In genomic region chr16:67015317-67015731, GRCh38 we compare ENCODE assay signal across 10 cellular contexts. TPM values are rescaled to one million over a fixed set of nuclear protein-coding genes. Genes with fewer than 3 reads are reported as not detected.
DNase-seq lines count a peak whose midpoint lies in the region; ATAC-seq, FAIRE-seq and TF ChIP-seq lines count a peak whose summit lies in the region.
"Had no signal": no experiment of that assay in that cellular context is flagged by ENCODE, and none has a peak within 500 bp of the region (broad histone marks: within the 10 kb centered on the region; RNA-seq: fewer than 3 reads in every experiment).

No MANE protein-coding gene starts in this region.

- H3K4me1 Mint-ChIP-seq in CD8-positive, alpha-beta T cell (ENCODE audit: low read depth), result no peaks in the 10 kb centered on the region

- no peak overlapping the region for H3K27ac Mint-ChIP-seq in CD8-positive, alpha-beta T cell

- H3K9ac ChIP-seq in HCT116 (ENCODE audit: low read length) (no peak overlapping the region), GM12878 (ENCODE audit: control insufficient read depth, insufficient read depth, low read length) (no peak overlapping the region)

- POLR2A ChIA-PET in CD8-positive, alpha-beta T cell (lab: Charles Lee), result no interaction called here
- POLR2A ChIA-PET in HCT116 (lab: Charles Lee), result no interaction called here
- POLR2A ChIA-PET in GM12878 (lab: Charles Lee), result interaction anchor here (0.7 kb wide), 1 partner anchor 51 kb away, joined by 3 read pairs; no protein-coding TSS in a partner anchor

- CTCF ChIA-PET in CD8-positive, alpha-beta T cell (lab: Charles Lee), result interaction anchor here (4.9 kb wide), 1 partner anchor 141 kb away, joined by 78 read pairs; no protein-coding TSS in a partner anchor
- CTCF ChIA-PET in HCT116 (lab: Charles Lee) (interaction anchor here (1.0 to 3.9 kb wide), 2 partner anchors 54 to 138 kb away, joined by 3 to 79 read pairs; partner anchors contain the start of genes B3GNT9 and CES3), GM12878 (lab: Yijun Ruan, JAX) (interaction anchor here (0.7 to 12.3 kb wide), 5 partner anchors 12 to 170 kb away, joined by 3 to 205 read pairs (median 42); partner anchors contain the start of gene CBFB)

- no peaks in the 10 kb centered on the region for H3K79me2 ChIP-seq in HCT116 (ENCODE audit: insufficient read depth, low read length)
- no peaks in the 10 kb centered on the region for H3K79me2 ChIP-seq in GM12878 (ENCODE audit: control insufficient read depth, insufficient read depth, low read length)

- intact Hi-C loops in CD8-positive, alpha-beta T cell (cut with DNase I, micrococcal nuclease), result loop anchor here in 1 of 2 experiments (5.0 kb wide), 1 partner anchor 42 kb away; no protein-coding TSS in a partner anchor
- intact Hi-C loops in HCT116 (cut with micrococcal nuclease), result loop anchor here (1.0 to 2.0 kb wide), 4 partner anchors 38 to 158 kb away; no protein-coding TSS in a partner anchor
- intact Hi-C loops in GM12878 (cut with micrococcal nuclease; ENCODE audit: unreplicated experiment), result loop anchor here (10.0 kb wide), 1 partner anchor 61 kb away; no protein-coding TSS in a partner anchor

- DNase-seq in CD8-positive, alpha-beta T cell, result no peak
- DNase-seq in HCT116 (ENCODE audit: low read depth, low spot score), result peak; percentile 32
- no peak for DNase-seq in GM12878 (ENCODE audit: low read depth, low spot score)
- peak; percentile 47 for DNase-seq in mucosa of gallbladder (ENCODE audit: low spot score)
- no peak for DNase-seq in stimulated activated CD4-positive, alpha-beta T cell treated with anti-CD3 and anti-CD28 coated beads, Interleukin-4, amount 100 ng/mL, for 1 hour
- no peak for DNase-seq in activated T-cell treated with anti-CD3 and anti-CD28 coated beads for 4 hours
- DNase-seq: cortex of kidney, Kasumi-1 had no signal

- TF ChIP-seq RAD21 in HCT116 (IDR thresholded peaks at IDR 0.05; ENCODE audit: low read depth), result peak; percentile 89
- no peak for TF ChIP-seq RAD21 in GM12878 (IDR thresholded peaks at IDR 0.05; ENCODE audit: insufficient read depth, low read depth, low read length)

- BruUV-seq in HCT116 (replicated peaks; lab: Mats Ljungman, UMichigan), result no TSS peak
- no TSS peak for BruUV-seq in GM12878 (replicated peaks; lab: Mats Ljungman, UMichigan)

- ATAC-seq in CD8-positive, alpha-beta T cell, result no peak
- ATAC-seq in HCT116 (no peak), GM12878 (no peak), GM18511 (IDR thresholded peaks at IDR 0.05; ENCODE audit: unreplicated experiment) (no peak), GM18907 (IDR thresholded peaks at IDR 0.05; ENCODE audit: unreplicated experiment) (no peak)

- no peak for TF ChIP-seq EP300 in GM12878 (IDR thresholded peaks at IDR 0.05; ENCODE audit: borderline replicate concordance in 1 of 2, control insufficient read depth in 1 of 2, low read depth in 2 of 2, low read length in 2 of 2)

- in situ Hi-C loops in GM12878 (cut with MboI), result loop anchor here (5.0 kb wide), 2 partner anchors 87 to 137 kb away; partner anchors contain the start of gene B3GNT9

- RAD21 ChIA-PET in HCT116 (lab: Charles Lee; ENCODE audit: low non-redundant PET in 1 of 2, low total read pairs in 2 of 2, uncharacterized antibody in 2 of 2, unreplicated experiment in 2 of 2), result no interaction called here
- RAD21 ChIA-PET in GM12878 (lab: Charles Lee; ENCODE audit: unreplicated experiment), result interaction anchor here (0.6 kb wide), 1 partner anchor 78 kb away, joined by 3 read pairs; no protein-coding TSS in a partner anchor

- no peak for TF ChIP-seq CTCF in CD8-positive, alpha-beta T cell (IDR thresholded peaks at IDR 0.05)
- peak; percentile 15 to 83 (median 52); a peak in 3 of 6 replicates for TF ChIP-seq CTCF in HCT116 (IDR thresholded peaks at IDR 0.05 in 2 of 3, conservative IDR thresholded peaks at IDR 0.05 in 1 of 3; ENCODE audit: borderline replicate concordance in 1 of 3, insufficient read depth in 1 of 3, low read depth in 2 of 3, low read length in 2 of 3)
- peak in 2 of 3 experiments; percentile 7 to 24; a peak in 1 of 6 replicates for TF ChIP-seq CTCF in GM12878 (IDR thresholded peaks at IDR 0.05 in 2 of 3, conservative IDR thresholded peaks at IDR 0.05 in 1 of 3; ENCODE audit: control insufficient read depth in 2 of 3, extremely low read depth in 1 of 3, insufficient read depth in 1 of 3, low read depth in 3 of 3, low read length in 3 of 3)

- H3K4me3 Mint-ChIP-seq in CD8-positive, alpha-beta T cell, result peak overlapping the region; percentile 43

- TF ChIP-seq POLR2A in HCT116 (IDR thresholded peaks at IDR 0.05; ENCODE audit: borderline replicate concordance, extremely low read depth, insufficient read depth, insufficient read length), result no peak
- no peak for TF ChIP-seq POLR2A in GM12878 (IDR thresholded peaks at IDR 0.05; ENCODE audit: low read depth, low read length)

- no peaks in the 10 kb centered on the region for H3K27me3 Mint-ChIP-seq in CD8-positive, alpha-beta T cell (ENCODE audit: low read depth)

- SMC1A ChIA-PET in GM12878 (lab: Charles Lee; ENCODE audit: uncharacterized antibody, unreplicated experiment), result interaction anchor here (0.6 to 4.4 kb wide), 5 partner anchors 16 to 142 kb away, joined by 3 to 57 read pairs (median 4); no protein-coding TSS in a partner anchor

- no peaks in the 10 kb centered on the region for H3K36me3 ChIP-seq in CD8-positive, alpha-beta T cell (ENCODE audit: insufficient read depth, low read length)
- no peaks in the 10 kb centered on the region for H3K36me3 ChIP-seq in HCT116 (ENCODE audit: control insufficient read depth in 1 of 2, insufficient read depth in 2 of 2, low read length in 2 of 2)
- H3K36me3 ChIP-seq in GM12878 (ENCODE audit: control insufficient read depth in 2 of 2, insufficient read depth in 2 of 2, low read length in 1 of 2), result no peaks in the 10 kb centered on the region

- H3K27me3 ChIP-seq in CD8-positive, alpha-beta T cell (ENCODE audit: insufficient read depth, low read length), result no peaks in the 10 kb centered on the region
- H3K27me3 ChIP-seq in HCT116 (ENCODE audit: insufficient read depth, low read length) (no peaks in the 10 kb centered on the region), GM12878 (replicated peaks in 1 of 2; ENCODE audit: control insufficient read depth in 2 of 2, insufficient read depth in 2 of 2, low read length in 1 of 2) (peaks cover 0 to 2% of the 10 kb centered on the region in 2 experiments; a peak in 3 of 4 replicates)

- WGBS in GM12878 (ENCODE audit: insufficient coverage, insufficient replicate concordance, low lambda C conversion rate, missing lambda C conversion rate), result 92% methylated on average over 9 of the region's 9 CpGs

- no peaks in the 10 kb centered on the region for H3K36me3 Mint-ChIP-seq in CD8-positive, alpha-beta T cell

- H3K27ac ChIP-seq in CD8-positive, alpha-beta T cell (ENCODE audit: low read depth, low read length), result no peak overlapping the region
- H3K27ac ChIP-seq in HCT116 (ENCODE audit: low read depth, low read length) (no peak overlapping the region; the same call in 1 of the 2 replicates), GM12878 (ENCODE audit: control insufficient read depth, insufficient read depth) (no peak overlapping the region)

- peak overlapping the region; percentile 83 for H3K4me2 ChIP-seq in HCT116 (ENCODE audit: low read length)
- no peak overlapping the region for H3K4me2 ChIP-seq in GM12878 (ENCODE audit: control insufficient read depth, insufficient read depth)

- no peaks in the 10 kb centered on the region for H3K9me2 ChIP-seq in HCT116 (ENCODE audit: insufficient read depth)

- H3K4me1 ChIP-seq in CD8-positive, alpha-beta T cell (ENCODE audit: insufficient read depth, low read length), result peaks cover 15% of the 10 kb centered on the region
- H3K4me1 ChIP-seq in HCT116 (ENCODE audit: control insufficient read depth in 1 of 2, insufficient read depth in 2 of 2, low read length in 2 of 2), result peaks cover 20 to 30% of the 10 kb centered on the region in 2 experiments
- peaks cover 13% of the 10 kb centered on the region; the same call in 1 of the 2 replicates for H3K4me1 ChIP-seq in GM12878 (ENCODE audit: control insufficient read depth, insufficient read depth, low read length)

- H3K9me3 Mint-ChIP-seq in CD8-positive, alpha-beta T cell, result no peaks in the 10 kb centered on the region

- H3K9me3 ChIP-seq in CD8-positive, alpha-beta T cell (ENCODE audit: low read length), result no peaks in the 10 kb centered on the region
- H3K9me3 ChIP-seq in HCT116 (ENCODE audit: control insufficient read depth in 1 of 2, insufficient read depth in 1 of 2, low read depth in 1 of 2, low read length in 2 of 2) (no peaks in the 10 kb centered on the region), GM12878 (replicated peaks; ENCODE audit: control insufficient read depth, insufficient read depth, low read length) (no peaks in the 10 kb centered on the region)

- FAIRE-seq in GM12878 (lab: Jason Lieb, UNC), result no peak

- no peak overlapping the region for H3K4me3 ChIP-seq in CD8-positive, alpha-beta T cell (ENCODE audit: low read depth, low read length)
- no peak overlapping the region for H3K4me3 ChIP-seq in HCT116 (replicated peaks in 1 of 2; ENCODE audit: low read depth in 1 of 2, low read length in 2 of 2)
- no peak overlapping the region for H3K4me3 ChIP-seq in GM12878

- H4K20me1 ChIP-seq in HCT116 (ENCODE audit: insufficient read depth) (no peaks in the 10 kb centered on the region), GM12878 (ENCODE audit: control insufficient read depth, insufficient read depth) (no peaks in the 10 kb centered on the region)

- H2AFZ ChIP-seq in HCT116 (ENCODE audit: low read depth, low read length, poor library complexity, severe bottlenecking) (no peak overlapping the region), GM12878 (ENCODE audit: control insufficient read depth, low read depth, low read length) (no peak overlapping the region)

RNA-seq across cellular contexts. Expression of gene CBFB, which starts 13.6 kb away (rescaled TPM):
- 10 to 100 TPM; 52.3 to 58.6 TPM for total RNA-seq in CD8-positive, alpha-beta T cell
- 101 TPM for total RNA-seq in HCT116 (2021; ENCODE audit: unreplicated experiment)
- 54.6 and 56.3 TPM in 2 replicates for polyA plus RNA-seq in HCT116 (2012)
- total RNA-seq in GM12878 (2013; cell fraction: nucleolus; rRNA removed), result 58.4 and 64.5 TPM in 2 replicates
- 65.0 and 70.8 TPM in 2 replicates for total RNA-seq in GM12878 (2014; rRNA removed)
- total RNA-seq in GM12878 (2014; rRNA removed; fragmentation: Illumina TruSeq; extraction: Trizol), result 61.8 and 76.7 TPM in 2 replicates
- 83.4 and 83.8 TPM in 2 replicates for total RNA-seq in GM12878 (2021)
- polyA plus RNA-seq in GM12878 (2011; ENCODE audit: low read depth), result 14.7 TPM
- polyA plus RNA-seq in GM12878 (2011; rRNA removed), result 81.6 and 92.3 TPM in 2 replicates
- 26.2 and 32.0 TPM in 2 replicates for polyA plus RNA-seq in GM12878 (2011; cell fraction: cytosol; rRNA removed)
- polyA plus RNA-seq in GM12878 (2011; cell fraction: nucleus; rRNA removed), result 21.6 and 37.6 TPM in 2 replicates
- polyA plus RNA-seq in GM12878 (2012), result 30.0 and 34.5 TPM in 2 replicates
- polyA plus RNA-seq in GM12878 (2014; fragmentation: Illumina TruSeq; extraction: Trizol), result 56.1 and 66.4 TPM in 2 replicates
- polyA plus RNA-seq in GM12878 (2014; fragmentation: Nextera tagmentation; extraction: Ambion mirVana), result 10 to 100 TPM; 25.3 to 43.6 TPM
- polyA plus RNA-seq in GM12878 (2014; rRNA removed), result 43.0 and 52.1 TPM in 2 replicates
- 10 to 100 TPM; 31.6 to 75.1 TPM for polyA plus RNA-seq in GM12878 (2016; fragmentation: Nextera tagmentation; extraction: Ambion mirVana)
- polyA minus RNA-seq in GM12878 (2011; rRNA and poly(A)+ RNA removed), result 35.3 and 68.1 TPM in 2 replicates
- polyA minus RNA-seq in GM12878 (2011; cell fraction: cytosol; rRNA and poly(A)+ RNA removed), result 34.1 and 47.1 TPM in 2 replicates
- 13.9 and 25.5 TPM in 2 replicates for polyA minus RNA-seq in GM12878 (2011; cell fraction: nucleus; rRNA and poly(A)+ RNA removed)
- 40.9 TPM for total RNA-seq in mucosa of gallbladder

RNA-seq across cellular contexts. Expression of gene CES4A, which starts 26.9 kb away (rescaled TPM):
- total RNA-seq in CD8-positive, alpha-beta T cell, result 1 to 10 TPM; 5.6 TPM
- not detected for total RNA-seq in HCT116 (2021; ENCODE audit: unreplicated experiment)
- 0.09 and 0.14 TPM in 2 replicates for polyA plus RNA-seq in HCT116 (2012)
- not detected in 2 replicates for total RNA-seq in GM12878 (2013; cell fraction: nucleolus; rRNA removed)
- 2.3 and 3.4 TPM in 2 replicates for total RNA-seq in GM12878 (2014; rRNA removed)
- total RNA-seq in GM12878 (2014; rRNA removed; fragmentation: Illumina TruSeq; extraction: Trizol), result 1.7 and 2.0 TPM in 2 replicates
- 1.8 and 3.3 TPM in 2 replicates for total RNA-seq in GM12878 (2021)
- polyA plus RNA-seq in GM12878 (2011; ENCODE audit: low read depth), result 7.0 TPM
- 0.05 TPM in 1 of 2 replicates, not detected in the other for polyA plus RNA-seq in GM12878 (2011; rRNA removed)
- polyA plus RNA-seq in GM12878 (2011; cell fraction: cytosol; rRNA removed), result not detected in 2 replicates
- polyA plus RNA-seq in GM12878 (2011; cell fraction: nucleus; rRNA removed), result not detected in 2 replicates
- polyA plus RNA-seq in GM12878 (2012), result 6.1 and 7.6 TPM in 2 replicates
- polyA plus RNA-seq in GM12878 (2014; fragmentation: Illumina TruSeq; extraction: Trizol), result 3.2 and 4.2 TPM in 2 replicates
- 1 to 10 TPM; 1.8 to 1.9 TPM for polyA plus RNA-seq in GM12878 (2014; fragmentation: Nextera tagmentation; extraction: Ambion mirVana)
- 4.3 and 5.0 TPM in 2 replicates for polyA plus RNA-seq in GM12878 (2014; rRNA removed)
- polyA plus RNA-seq in GM12878 (2016; fragmentation: Nextera tagmentation; extraction: Ambion mirVana), result 1 to 10 TPM; 1.7 to 2.5 TPM
- polyA minus RNA-seq in GM12878 (2011; rRNA and poly(A)+ RNA removed), result not detected in 2 replicates
- not detected in 2 replicates for polyA minus RNA-seq in GM12878 (2011; cell fraction: cytosol; rRNA and poly(A)+ RNA removed)
- polyA minus RNA-seq in GM12878 (2011; cell fraction: nucleus; rRNA and poly(A)+ RNA removed), result 0.19 TPM in 1 of 2 replicates, not detected in the other
- total RNA-seq in mucosa of gallbladder, result 19.4 TPM

RNA-seq across cellular contexts. Expression of gene CES3, which starts 54.3 kb away (rescaled TPM):
- total RNA-seq in CD8-positive, alpha-beta T cell, result 1 to 10 TPM in 1 of 2 experiments, under 1 TPM in 1; 0.71 to 1.2 TPM
- total RNA-seq in HCT116 (2021; ENCODE audit: unreplicated experiment) (10.8 TPM), GM12878 (2014; rRNA removed) (0.71 and 1.4 TPM in 2 replicates), GM12878 (2014; rRNA removed; fragmentation: Illumina TruSeq; extraction: Trizol) (0.72 and 0.83 TPM in 2 replicates), GM12878 (2021) (1.9 and 3.1 TPM in 2 replicates), mucosa of gallbladder (5.2 TPM)
- polyA plus RNA-seq in HCT116 (2012), result 4.9 and 5.8 TPM in 2 replicates
- 6.9 and 11.2 TPM in 2 replicates for total RNA-seq in GM12878 (2013; cell fraction: nucleolus; rRNA removed)
- 0.16 TPM for polyA plus RNA-seq in GM12878 (2011; ENCODE audit: low read depth)
- polyA plus RNA-seq in GM12878 (2011; rRNA removed) (0.62 and 1.3 TPM in 2 replicates), GM12878 (2014; fragmentation: Illumina TruSeq; extraction: Trizol) (0.10 and 0.76 TPM in 2 replicates), GM12878 (2014; fragmentation: Nextera tagmentation; extraction: Ambion mirVana) (under 1 TPM; 0.09 to 0.18 TPM), GM12878 (2014; rRNA removed) (1.5 and 3.0 TPM in 2 replicates), GM12878 (2016; fragmentation: Nextera tagmentation; extraction: Ambion mirVana) (under 1 TPM; 0.68 to 0.76 TPM)
- polyA plus RNA-seq in GM12878 (2011; cell fraction: cytosol; rRNA removed), result 0.90 and 1.3 TPM in 2 replicates
- 7.5 and 8.9 TPM in 2 replicates for polyA plus RNA-seq in GM12878 (2011; cell fraction: nucleus; rRNA removed)
- 0.89 and 1.6 TPM in 2 replicates for polyA plus RNA-seq in GM12878 (2012)
- 0.80 and 2.0 TPM in 2 replicates for polyA minus RNA-seq in GM12878 (2011; rRNA and poly(A)+ RNA removed)
- 0.67 TPM in 1 of 2 replicates, not detected in the other for polyA minus RNA-seq in GM12878 (2011; cell fraction: cytosol; rRNA and poly(A)+ RNA removed)
- 3.3 and 3.4 TPM in 2 replicates for polyA minus RNA-seq in GM12878 (2011; cell fraction: nucleus; rRNA and poly(A)+ RNA removed)

Comparison
In these comparisons a context has a peak if more than half of its experiments do, and no peak if none do; other contexts are left out.
1. DNase-seq: peak in HCT116 (single experiment) and mucosa of gallbladder (single experiment); none in CD8-positive, alpha-beta T cell (0 of 7), GM12878 (single experiment), stimulated activated CD4-positive, alpha-beta T cell treated with anti-CD3 and anti-CD28 coated beads, Interleukin-4, amount 100 ng/mL, for 1 hour (single experiment) and activated T-cell treated with anti-CD3 and anti-CD28 coated beads for 4 hours (single experiment).